9 cellular contexts compared by ENCODE assay signal in the genomic region with DNA sequence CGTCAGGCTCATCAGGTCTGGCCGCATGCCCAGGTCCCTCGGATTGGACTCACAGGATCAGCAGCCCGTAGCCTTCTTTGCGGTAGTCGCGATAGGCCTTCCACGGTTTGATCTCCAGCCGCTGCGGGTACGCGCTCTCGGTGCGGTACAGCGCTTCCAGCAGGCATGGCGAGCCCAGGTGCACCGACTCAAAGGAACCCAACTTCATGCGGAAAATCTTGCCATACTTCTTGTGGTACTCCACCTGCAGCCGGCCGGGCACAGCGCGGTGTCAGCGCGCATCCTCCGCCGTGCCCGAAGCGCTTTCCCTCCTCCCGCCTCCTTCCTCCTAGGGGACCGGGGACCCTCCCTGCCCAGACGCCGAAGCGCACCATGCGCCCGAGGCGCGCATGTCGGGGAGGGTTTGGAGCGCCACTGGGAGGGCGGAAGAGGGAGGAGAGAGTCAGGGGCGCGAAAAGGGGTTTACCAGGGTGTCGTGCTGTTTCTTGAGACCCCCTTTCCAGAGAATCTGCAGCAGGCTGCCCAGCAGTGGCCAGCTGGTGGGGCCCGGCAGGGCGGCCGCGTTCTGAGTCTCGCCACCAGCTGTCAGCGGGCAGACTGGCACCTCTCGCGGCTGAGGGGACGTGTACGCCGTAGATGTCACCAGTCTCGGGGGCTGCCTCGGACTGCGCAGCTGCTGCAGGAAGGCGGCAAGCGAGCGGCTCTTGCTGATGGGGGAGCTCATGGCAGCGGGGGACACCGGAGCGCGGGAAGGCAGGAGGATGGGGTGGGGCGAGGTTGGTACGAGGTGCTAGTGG. TPM values are rescaled to one million over a fixed set of nuclear protein-coding genes. Genes with fewer than 3 reads are reported as not detected.
DNase-seq lines count a peak whose midpoint lies in the region; ATAC-seq, FAIRE-seq and TF ChIP-seq lines count a peak whose summit lies in the region.
"Had no signal": no experiment of that assay in that cellular context is flagged by ENCODE, and none has a peak within 500 bp of the region (broad histone marks: within the 10 kb centered on the region; RNA-seq: fewer than 3 reads in every experiment).

No MANE protein-coding gene starts in this region.

- no peaks in the 10 kb centered on the region for H3K4me1 ChIP-seq in GM12878 (ENCODE audit: control insufficient read depth, insufficient read depth, low read length)

- no peak for ATAC-seq in GM12878
- no peak for ATAC-seq in memory B cell (ENCODE audit: low read depth)

- H3K9me3 Mint-ChIP-seq in CD14-positive monocyte (peaks cover 0 to 16% (median 11%) of the 10 kb centered on the region in 7 donors), memory B cell (no peaks in the 10 kb centered on the region)

- peak overlapping the region; percentile 68 to 89 for H3K4me3 Mint-ChIP-seq in CD14-positive monocyte
- peak overlapping the region; percentile 67 for H3K4me3 Mint-ChIP-seq in memory B cell

- H3K27me3 ChIP-seq in GM12878 (replicated peaks in 1 of 2; ENCODE audit: control insufficient read depth in 2 of 2, insufficient read depth in 2 of 2, low read length in 1 of 2) = peaks cover 15 to 27% of the 10 kb centered on the region in 2 experiments

- peak overlapping the region in 1 of 7 donors; percentile 72 for H3K27ac Mint-ChIP-seq in CD14-positive monocyte
- H3K27ac Mint-ChIP-seq in memory B cell = no peak overlapping the region

- no peaks in the 10 kb centered on the region for H4K20me1 ChIP-seq in GM12878 (ENCODE audit: control insufficient read depth, insufficient read depth)

- H3K27ac ChIP-seq in GM12878 (ENCODE audit: control insufficient read depth, insufficient read depth) = no peak overlapping the region

- TF ChIP-seq EP300 in GM12878 (IDR thresholded peaks at IDR 0.05; ENCODE audit: borderline replicate concordance in 1 of 2, control insufficient read depth in 1 of 2, low read depth in 2 of 2, low read length in 2 of 2) = no peak

- no peaks in the 10 kb centered on the region for H3K9me3 ChIP-seq in GM12878 (replicated peaks; ENCODE audit: control insufficient read depth, insufficient read depth, low read length)

- RAD21 ChIA-PET in GM12878 (lab: Charles Lee; ENCODE audit: unreplicated experiment) = no interaction called here

- CTCF ChIA-PET in GM12878 (lab: Yijun Ruan, JAX) = no interaction called here

- no peak overlapping the region for H3K4me2 ChIP-seq in GM12878 (ENCODE audit: control insufficient read depth, insufficient read depth)

- TF ChIP-seq RAD21 in GM12878 (IDR thresholded peaks at IDR 0.05; ENCODE audit: insufficient read depth, low read depth, low read length) = no peak

- POLR2A ChIA-PET in GM12878 (lab: Charles Lee) = no interaction called here

- intact Hi-C loops in CD14-positive monocyte (cut with micrococcal nuclease) (no loop called here), GM12878 (cut with micrococcal nuclease; ENCODE audit: unreplicated experiment) (no loop called here)

- H2AFZ ChIP-seq in GM12878 (ENCODE audit: control insufficient read depth, low read depth, low read length) = no peak overlapping the region

- SMC1A ChIA-PET in GM12878 (lab: Charles Lee; ENCODE audit: uncharacterized antibody, unreplicated experiment) = no interaction called here

- DNase-seq in CD14-positive monocyte (ENCODE audit: low spot score) (no peak), HTR-8/SVneo (ENCODE audit: insufficient read length, low spot score) (no peak), GM12878 (ENCODE audit: low read depth, low spot score) (no peak), memory B cell (ENCODE audit: low spot score in 2 of 2) (no peak), C1 segment of cervical spinal cord (lab: John Stamatoyannopoulos, UW) (no peak), NOMO-1 treated with DMSO at 0.1 percent for 48 hours (lab: John Stamatoyannopoulos, UW; ENCODE audit: unreplicated experiment) (no peak), T-helper 9 cell (no peak)
- no peak for DNase-seq in activated effector memory CD4-positive, alpha-beta T cell treated with anti-CD3 and anti-CD28 coated beads, Interleukin-2, amount 50 U/mL, for 16 hours

- no peak overlapping the region for H3K4me3 ChIP-seq in GM12878

- in situ Hi-C loops in GM12878 (cut with MboI) = no loop called here

- no peaks in the 10 kb centered on the region for H3K79me2 ChIP-seq in GM12878 (ENCODE audit: control insufficient read depth, insufficient read depth, low read length)

- H3K36me3 Mint-ChIP-seq in CD14-positive monocyte = peaks cover 0 to 5% of the 10 kb centered on the region in 2 donors
- no peaks in the 10 kb centered on the region for H3K36me3 Mint-ChIP-seq in memory B cell

- no peaks in the 10 kb centered on the region; a peak in 1 of 4 replicates for H3K36me3 ChIP-seq in GM12878 (ENCODE audit: control insufficient read depth in 2 of 2, insufficient read depth in 2 of 2, low read length in 1 of 2)

- WGBS in GM12878 (ENCODE audit: insufficient coverage, insufficient replicate concordance, low lambda C conversion rate, missing lambda C conversion rate) = 6% methylated on average over 52 of the region's 66 CpGs

- H3K4me1 Mint-ChIP-seq in CD14-positive monocyte = peaks cover 24% of the 10 kb centered on the region
- peaks cover 7% of the 10 kb centered on the region for H3K4me1 Mint-ChIP-seq in memory B cell

- no TSS peak for BruUV-seq in GM12878 (replicated peaks; lab: Mats Ljungman, UMichigan)

- TF ChIP-seq POLR2A in GM12878 (IDR thresholded peaks at IDR 0.05; ENCODE audit: low read depth, low read length) = no peak

- FAIRE-seq in HTR-8/SVneo (lab: Jason Lieb, UNC) (peak; percentile 79), GM12878 (lab: Jason Lieb, UNC) (no peak)
- FAIRE-seq: TTC549 had no signal

- TF ChIP-seq CTCF in CD14-positive monocyte (IDR thresholded peaks at IDR 0.05) = no peak
- no peak for TF ChIP-seq CTCF in GM12878 (IDR thresholded peaks at IDR 0.05 in 2 of 3, conservative IDR thresholded peaks at IDR 0.05 in 1 of 3; ENCODE audit: control insufficient read depth in 2 of 3, extremely low read depth in 1 of 3, insufficient read depth in 1 of 3, low read depth in 3 of 3, low read length in 3 of 3)

- H3K27me3 Mint-ChIP-seq in CD14-positive monocyte (ENCODE audit: low read depth in 3 of 3) (peaks cover 55 to 76% (median 73%) of the 10 kb centered on the region in 3 donors), memory B cell (peaks cover 46% of the 10 kb centered on the region)

- H3K9ac ChIP-seq in GM12878 (ENCODE audit: control insufficient read depth, insufficient read depth, low read length) = no peak overlapping the region

TF ChIP-seq in GM12878, 131 proteins besides CTCF, POLR2A, EP300 and RAD21 (continues in another document):
- TF ChIP-seq TCF3 (IDR thresholded peaks at IDR 0.05; ENCODE audit: borderline replicate concordance, insufficient read depth, low read depth, low read length) (no peak), TAF1 (IDR thresholded peaks at IDR 0.05; ENCODE audit: borderline replicate concordance, low read depth, low read length) (no peak), HDAC6 (IDR thresholded peaks at IDR 0.05; ENCODE audit: unreplicated experiment) (peak; percentile 96), MAX (IDR thresholded peaks at IDR 0.05; ENCODE audit: low read depth, low read length) (no peak), RAD51 (IDR thresholded peaks at IDR 0.05) (no peak), HDAC2 (IDR thresholded peaks at IDR 0.05) (no peak)

RNA-seq across cellular contexts. Expression of gene CYP24A1, which starts 0.7 kb away (rescaled TPM):
- not detected for polyA plus RNA-seq in CD14-positive monocyte
- total RNA-seq in GM12878 (2013; cell fraction: nucleolus; rRNA removed) = not detected in 2 replicates
- total RNA-seq in GM12878 (2014; rRNA removed) = not detected in 2 replicates
- not detected in 2 replicates for total RNA-seq in GM12878 (2014; rRNA removed; fragmentation: Illumina TruSeq; extraction: Trizol)
- total RNA-seq in GM12878 (2021) = 0.69 TPM in 1 of 2 replicates, not detected in the other
- not detected for polyA plus RNA-seq in GM12878 (2011; ENCODE audit: low read depth)
- polyA plus RNA-seq in GM12878 (2011; rRNA removed) = not detected in 2 replicates
- not detected in 2 replicates for polyA plus RNA-seq in GM12878 (2011; cell fraction: cytosol; rRNA removed)
- polyA plus RNA-seq in GM12878 (2011; cell fraction: nucleus; rRNA removed) = not detected in 2 replicates
- polyA plus RNA-seq in GM12878 (2012) = not detected in 2 replicates
- not detected in 2 replicates for polyA plus RNA-seq in GM12878 (2014; fragmentation: Illumina TruSeq; extraction: Trizol)
- not detected for polyA plus RNA-seq in GM12878 (2014; fragmentation: Nextera tagmentation; extraction: Ambion mirVana)
- polyA plus RNA-seq in GM12878 (2014; rRNA removed) = not detected in 2 replicates
- polyA plus RNA-seq in GM12878 (2016; fragmentation: Nextera tagmentation; extraction: Ambion mirVana) = not detected
- not detected in 2 replicates for polyA minus RNA-seq in GM12878 (2011; rRNA and poly(A)+ RNA removed)
- polyA minus RNA-seq in GM12878 (2011; cell fraction: cytosol; rRNA and poly(A)+ RNA removed) = not detected in 2 replicates
- not detected in 2 replicates for polyA minus RNA-seq in GM12878 (2011; cell fraction: nucleus; rRNA and poly(A)+ RNA removed)

RNA-seq across cellular contexts. Expression of gene PFDN4, which starts 34.8 kb away (rescaled TPM):
- polyA plus RNA-seq in CD14-positive monocyte = 10 to 100 TPM; 32.1 to 49.0 TPM
- total RNA-seq in GM12878 (2013; cell fraction: nucleolus; rRNA removed) = 6.5 and 8.4 TPM in 2 replicates
- total RNA-seq in GM12878 (2014; rRNA removed) = 40.0 and 54.8 TPM in 2 replicates
- 88.4 and 94.5 TPM in 2 replicates for total RNA-seq in GM12878 (2014; rRNA removed; fragmentation: Illumina TruSeq; extraction: Trizol)
- total RNA-seq in GM12878 (2021) = 36.9 and 39.0 TPM in 2 replicates
- 11.2 TPM for polyA plus RNA-seq in GM12878 (2011; ENCODE audit: low read depth)
- polyA plus RNA-seq in GM12878 (2011; rRNA removed) = 60.8 and 128 TPM in 2 replicates
- polyA plus RNA-seq in GM12878 (2011; cell fraction: cytosol; rRNA removed) = 16.6 and 21.9 TPM in 2 replicates
- polyA plus RNA-seq in GM12878 (2011; cell fraction: nucleus; rRNA removed) = 20.8 and 22.9 TPM in 2 replicates
- 58.4 and 77.9 TPM in 2 replicates for polyA plus RNA-seq in GM12878 (2012)
- polyA plus RNA-seq in GM12878 (2014; fragmentation: Illumina TruSeq; extraction: Trizol) = 136 and 201 TPM in 2 replicates
- 100 to 1,000 TPM; 121 to 123 TPM for polyA plus RNA-seq in GM12878 (2014; fragmentation: Nextera tagmentation; extraction: Ambion mirVana)
- 51.0 and 76.6 TPM in 2 replicates for polyA plus RNA-seq in GM12878 (2014; rRNA removed)
- polyA plus RNA-seq in GM12878 (2016; fragmentation: Nextera tagmentation; extraction: Ambion mirVana) = 10 to 100 TPM; 78.1 to 87.5 TPM
- polyA minus RNA-seq in GM12878 (2011; rRNA and poly(A)+ RNA removed) = 4.4 and 6.5 TPM in 2 replicates
- polyA minus RNA-seq in GM12878 (2011; cell fraction: cytosol; rRNA and poly(A)+ RNA removed) = 5.4 and 8.2 TPM in 2 replicates
- polyA minus RNA-seq in GM12878 (2011; cell fraction: nucleus; rRNA and poly(A)+ RNA removed) = 0.97 and 2.9 TPM in 2 replicates
